2 cellular contexts compared by ENCODE assay signal in genomic region chr19:36999313-36999712, GRCh38.
TF ChIP-seq lines count a peak whose summit lies in the region.

No MANE protein-coding gene starts in this region.

TF ChIP-seq in A549, 52 proteins besides CTCF, POLR2A, EP300 and RAD21 (continued from another document):
- TF ChIP-seq E2F6 (IDR thresholded peaks at IDR 0.05; ENCODE audit: borderline replicate concordance, low read depth): no peak
- TF ChIP-seq JUN (IDR thresholded peaks at IDR 0.05): no peak
- no peak for TF ChIP-seq MAFK (IDR thresholded peaks at IDR 0.05; ENCODE audit: partially characterized antibody)
- TF ChIP-seq TFCP2L1 (CRISPR knock-in tag; IDR thresholded peaks at IDR 0.05): no peak
- TF ChIP-seq CBX2 (IDR thresholded peaks at IDR 0.05; ENCODE audit: borderline replicate concordance, low read depth): no peak
- TF ChIP-seq JUNB (IDR thresholded peaks at IDR 0.05): no peak
- TF ChIP-seq RCOR1 (IDR thresholded peaks at IDR 0.05; ENCODE audit: low read depth, low read length): no peak
- TF ChIP-seq TP53 (CRISPR knock-in tag; IDR thresholded peaks at IDR 0.05): no peak
- no peak for TF ChIP-seq ZSCAN20 (CRISPR knock-in tag; IDR thresholded peaks at IDR 0.05)
- no peak for TF ChIP-seq HES2 (IDR thresholded peaks at IDR 0.05)
- no peak for TF ChIP-seq HEYL (CRISPR knock-in tag; IDR thresholded peaks at IDR 0.05)
- no peak for TF ChIP-seq USF2 (IDR thresholded peaks at IDR 0.05)
- TF ChIP-seq ESRRA (IDR thresholded peaks at IDR 0.05; ENCODE audit: borderline replicate concordance, low read length): no peak

TF ChIP-seq in K562, 482 proteins besides CTCF, POLR2A, EP300 and RAD21 (continued from another document):
- TF ChIP-seq ATF3 (IDR thresholded peaks at IDR 0.05) (peak; percentile 29; the same call in 1 of the 2 replicates), ATF3 (CRISPR knock-in tag; conservative IDR thresholded peaks at IDR 0.05) (no peak), ZNF121 (CRISPR knock-in tag; conservative IDR thresholded peaks at IDR 0.05) (no peak), ELF1 (tag; IDR thresholded peaks at IDR 0.05) (no peak), ZNF143 (CRISPR knock-in tag; IDR thresholded peaks at IDR 0.05) (no peak), ZNF318 (IDR thresholded peaks at IDR 0.05; ENCODE audit: borderline replicate concordance in 1 of 2, low read depth in 1 of 2) (no peak), SRSF9 (IDR thresholded peaks at IDR 0.05; ENCODE audit: borderline replicate concordance, low read depth, low read length) (no peak), ZNF561 (CRISPR knock-in tag; conservative IDR thresholded peaks at IDR 0.05) (no peak), NKRF (IDR thresholded peaks at IDR 0.05; ENCODE audit: borderline replicate concordance) (no peak), ZNF395 (CRISPR knock-in tag; IDR thresholded peaks at IDR 0.05) (no peak), NFIC (IDR thresholded peaks at IDR 0.05) (no peak), MLLT1 (IDR thresholded peaks at IDR 0.05) (no peak), CEBPB (tag; IDR thresholded peaks at IDR 0.05) (0 out of 2 replicates have a peak, but pooled peaks have one; percentile 14), MLX (CRISPR knock-in tag; conservative IDR thresholded peaks at IDR 0.05) (no peak), RBM15 (IDR thresholded peaks at IDR 0.05; ENCODE audit: insufficient read depth, low read length) (no peak), CEBPG (CRISPR knock-in tag; IDR thresholded peaks at IDR 0.05) (no peak), CEBPG (tag; conservative IDR thresholded peaks at IDR 0.05 in 1 of 2, IDR thresholded peaks at IDR 0.05 in 1 of 2) (peak; percentile 29 to 86; a peak in 3 of 4 replicates), KDM1A (IDR thresholded peaks at IDR 0.05) (no peak)
TF ChIP-seq in K562: peak in this region for 3.
